Comparison of ENCODE assay signal across 27 cellular contexts in genomic region chr18:57603871-57604270, GRCh38.
"Had no signal": no experiment of that assay in that cellular context is flagged by ENCODE, and none has a peak within 500 bp of the region (broad histone marks: within the 10 kb centered on the region; RNA-seq: fewer than 3 reads in every experiment).

No MANE protein-coding gene starts in this region.

- ATAC-seq: activated CD8-positive, alpha-beta T cell treated with anti-CD3 and anti-CD28 coated beads for 36 hours; activated naive CD4-positive, alpha-beta T cell treated with anti-CD3 and anti-CD28 coated beads, Interleukin-2, amount 50 U/mL, for 72 hours; body of pancreas; Right ventricle myocardium inferior; SK-N-SH treated with all-trans-retinoic acid at 6 μM for 48 hours; T-cell had no signal

- H3K27me3 Mint-ChIP-seq: activated CD4-positive, alpha-beta T cell treated with anti-CD3 and anti-CD28 coated beads, Interleukin-2, amount 10 ng/mL, durations not matched to agents 24 days and 14 days; activated CD8-positive, alpha-beta T cell treated with anti-CD3 and anti-CD28 coated beads for 36 hours; T-cell had no signal

- H3K9me3 ChIP-seq: adrenal gland, body of pancreas had no signal

- H3K4me1 Mint-ChIP-seq: activated CD4-positive, alpha-beta T cell treated with anti-CD3 and anti-CD28 coated beads, Interleukin-2, amount 10 ng/mL, durations not matched to agents 24 days and 14 days; T-cell had no signal

- H3K4me3 Mint-ChIP-seq: activated CD4-positive, alpha-beta T cell treated with anti-CD3 and anti-CD28 coated beads, Interleukin-2, amount 10 ng/mL, durations not matched to agents 24 days and 14 days; activated CD8-positive, alpha-beta T cell treated with anti-CD3 and anti-CD28 coated beads for 36 hours; activated naive CD4-positive, alpha-beta T cell treated with anti-CD3 and anti-CD28 coated beads for 36 hours; activated T-helper 1 cell treated with anti-CD3 and anti-CD28 coated beads, Interleukin-12 subunit alpha, Interleukin-12 subunit beta, Interleukin-2, Interleukin-4 antibody, amounts not matched to agents 30 ng/mL and 10 ng/mL and 1 ng/mL, durations not matched to agents 14 hours and 24 hours and 36 hours; T-cell had no signal

- FAIRE-seq: astrocyte, bronchial epithelial cell, RCC 7860, TTC549 had no signal

- H3K27ac Mint-ChIP-seq: activated CD4-positive, alpha-beta T cell treated with anti-CD3 and anti-CD28 coated beads, Interleukin-2, amount 10 ng/mL, durations not matched to agents 24 days and 14 days; activated CD8-positive, alpha-beta T cell treated with anti-CD3 and anti-CD28 coated beads for 36 hours; activated naive CD4-positive, alpha-beta T cell treated with anti-CD3 and anti-CD28 coated beads for 36 hours; activated T-helper 1 cell treated with anti-CD3 and anti-CD28 coated beads, Interleukin-12 subunit alpha, Interleukin-12 subunit beta, Interleukin-2, Interleukin-4 antibody, amounts not matched to agents 30 ng/mL and 10 ng/mL and 1 ng/mL, durations not matched to agents 14 hours and 24 hours and 36 hours; T-cell had no signal

- H3K9me3 Mint-ChIP-seq: activated CD4-positive, alpha-beta T cell treated with anti-CD3 and anti-CD28 coated beads, Interleukin-2, amount 10 ng/mL, durations not matched to agents 24 days and 14 days; activated CD8-positive, alpha-beta T cell treated with anti-CD3 and anti-CD28 coated beads for 36 hours; activated naive CD4-positive, alpha-beta T cell treated with anti-CD3 and anti-CD28 coated beads for 36 hours; activated naive CD4-positive, alpha-beta T cell treated with anti-CD3 and anti-CD28 coated beads, Interleukin-2, amount 50 U/mL, for 72 hours; activated T-helper 1 cell treated with anti-CD3 and anti-CD28 coated beads, Interleukin-12 subunit alpha, Interleukin-12 subunit beta, Interleukin-2, Interleukin-4 antibody, amounts not matched to agents 30 ng/mL and 10 ng/mL and 1 ng/mL, durations not matched to agents 14 hours and 24 hours and 36 hours; T-cell had no signal

- H3K4me1 ChIP-seq: adrenal gland, body of pancreas had no signal

- DNase-seq: activated CD4-positive, alpha-beta T cell treated with anti-CD3 and anti-CD28 coated beads, Interleukin-2, amount 10 ng/mL, durations not matched to agents 24 days and 14 days; activated CD4-positive, alpha-beta T cell treated with anti-CD3 and anti-CD28 coated beads, Interleukin-2, amount 50 U/mL, for 4 hours; activated CD8-positive, alpha-beta T cell treated with anti-CD3 and anti-CD28 coated beads for 36 hours; activated gamma-delta T cell treated with Interleukin-2 at 50 U/mL for 16 hours; activated naive CD4-positive, alpha-beta T cell treated with anti-CD3 and anti-CD28 coated beads for 36 hours; activated T-cell treated with anti-CD3 and anti-CD28 coated beads, Interleukin-2, amount 50 U/mL, for 1 hour; adrenal gland; body of pancreas; cerebellar nuclear complex; NCI-H1092 treated with DMSO at 0.1 percent for 48 hours; NCI-H1417 treated with DMSO at 0.1 percent for 48 hours; NCI-H187 treated with DMSO at 0.1 percent for 48 hours; NCI-H2081; NCI-H345; NCI-H524 treated with DMSO at 0.1 percent for 48 hours; SIG-M5; T-cell; T1000 had no signal

- H3K27ac ChIP-seq: adrenal gland, body of pancreas, RWPE1 had no signal

- H3K4me3 ChIP-seq: adrenal gland, body of pancreas had no signal

- H3K27me3 ChIP-seq: adrenal gland, body of pancreas had no signal
